22 cellular contexts compared by ENCODE assay signal in genomic region chr6:43942011-43942442, GRCh38.
DNase-seq lines count a peak whose midpoint lies in the region; ATAC-seq, FAIRE-seq and TF ChIP-seq lines count a peak whose summit lies in the region.
"Had no signal": no experiment of that assay in that cellular context is flagged by ENCODE, and none has a peak within 500 bp of the region (broad histone marks: within the 10 kb centered on the region; RNA-seq: fewer than 3 reads in every experiment).

No MANE protein-coding gene starts in this region.

- 0 out of 2 replicates have a peak overlapping the region, but pooled peaks have one; percentile 53 for H2BK20ac ChIP-seq in H1 (ENCODE audit: low read length)

- H3K9me3 ChIP-seq in H1 (ENCODE audit: insufficient read depth in 2 of 2, low read depth in 1 of 2, low read length in 1 of 2) (no peaks in the 10 kb centered on the region), smooth muscle cell (replicated peaks; ENCODE audit: low read depth) (no peaks in the 10 kb centered on the region)

- H3K27ac ChIP-seq in H1 (ENCODE audit: low read depth, low read length) (no peak overlapping the region), smooth muscle cell (ENCODE audit: low read depth) (no peak overlapping the region), foreskin keratinocyte (no peak overlapping the region)
- H3K27ac ChIP-seq: C4-2B, gastroesophageal sphincter had no signal

- H3K4me1 ChIP-seq in H1 (replicated peaks in 1 of 4; ENCODE audit: control insufficient read depth in 3 of 4, insufficient read depth in 4 of 4, low read length in 3 of 4) = peaks cover 0 to 6% (median 0%) of the 10 kb centered on the region in 4 experiments; a peak in 3 of 7 replicates
- peaks cover 10% of the 10 kb centered on the region for H3K4me1 ChIP-seq in smooth muscle cell (ENCODE audit: low read depth)
- no peaks in the 10 kb centered on the region for H3K4me1 ChIP-seq in foreskin keratinocyte
- H3K4me1 ChIP-seq: gastroesophageal sphincter had no signal

- peak overlapping the region; percentile 13; the same call in 1 of the 2 replicates for H3K18ac ChIP-seq in H1 (ENCODE audit: extremely low read depth, low read length)

- H3K4me3 ChIP-seq in H1 (ENCODE audit: extremely low read depth in 1 of 4, insufficient read depth in 2 of 4, low read depth in 3 of 4, low read length in 4 of 4) (no peak overlapping the region), smooth muscle cell (no peak overlapping the region)
- H3K4me3 ChIP-seq: gastroesophageal sphincter, GM12878 had no signal

- H2BK12ac ChIP-seq in H1 (ENCODE audit: low read depth, low read length) = no peak overlapping the region

- no peak overlapping the region for H4K8ac ChIP-seq in H1 (ENCODE audit: extremely low read depth, insufficient read depth, low read length)

- no peak overlapping the region for H2BK5ac ChIP-seq in H1 (ENCODE audit: low read depth, low read length)

- no peak for TF ChIP-seq POLR2A in H1 (IDR thresholded peaks at IDR 0.05; ENCODE audit: control extremely low read depth in 1 of 2, low read depth in 2 of 2, low read length in 2 of 2)

- H2AK5ac ChIP-seq in H1 (ENCODE audit: low read depth, low read length) = no peak overlapping the region

- H3K4ac ChIP-seq in H1 (replicated peaks; ENCODE audit: insufficient read length, low read depth, low read length) = no peak overlapping the region

- H2AFZ ChIP-seq in H1 (ENCODE audit: low read length) (0 out of 2 replicates have a peak overlapping the region, but pooled peaks have one; percentile 20), smooth muscle cell (ENCODE audit: low read depth) (no peak overlapping the region)

- no peak overlapping the region for H2BK120ac ChIP-seq in H1 (replicated peaks; ENCODE audit: low read depth, low read length)

- no peaks in the 10 kb centered on the region for H3K27me3 ChIP-seq in H1 (replicated peaks in 1 of 4; ENCODE audit: control insufficient read depth in 3 of 4, extremely low read depth in 1 of 4, insufficient read depth in 3 of 4, low read length in 3 of 4)
- H3K27me3 ChIP-seq in smooth muscle cell (ENCODE audit: low read depth) = no peaks in the 10 kb centered on the region
- peaks cover 9% of the 10 kb centered on the region for H3K27me3 ChIP-seq in foreskin keratinocyte
- H3K27me3 ChIP-seq: gastroesophageal sphincter had no signal

- H3K36me3 ChIP-seq in H1 (ENCODE audit: control insufficient read depth in 2 of 4, insufficient read depth in 4 of 4, low read length in 3 of 4) (no peaks in the 10 kb centered on the region), smooth muscle cell (ENCODE audit: low read depth) (no peaks in the 10 kb centered on the region)
- H3K36me3 ChIP-seq: gastroesophageal sphincter had no signal

- no peak overlapping the region for H3K9ac ChIP-seq in H1 (replicated peaks in 1 of 4; ENCODE audit: extremely low read depth in 1 of 4, low read depth in 3 of 4, low read length in 3 of 4)
- no peak overlapping the region for H3K9ac ChIP-seq in smooth muscle cell (ENCODE audit: low read depth)

- FAIRE-seq in H1 (lab: Jason Lieb, UNC) = no peak
- FAIRE-seq: GM12878 had no signal

- no peak overlapping the region for H3K23ac ChIP-seq in H1 (ENCODE audit: insufficient read length)

- ATAC-seq in activated CD4-positive, CD25-positive, alpha-beta regulatory T cell treated with anti-CD3 and anti-CD28 coated beads, Interleukin-2, amount 50 U/mL, for 24 hours = no peak
- no peak for ATAC-seq in foreskin keratinocyte
- ATAC-seq: gastroesophageal sphincter, GM12878, T-helper 17 cell had no signal

- H3K14ac ChIP-seq in H1 (ENCODE audit: insufficient read length) = no peak overlapping the region

- H4K5ac ChIP-seq in H1 (ENCODE audit: insufficient read length, low read depth, low read length) = no peak overlapping the region

- WGBS in H1 (ENCODE audit: extremely low coverage in 1 of 2, insufficient coverage in 1 of 2, insufficient read length in 1 of 2, insufficient replicate concordance in 2 of 2, low coverage in 1 of 2, low lambda C conversion rate in 2 of 2, missing lambda C conversion rate in 1 of 2), 2 experiments = 89% methylated on average over 5 of the region's 5 CpGs; no CpG with 5 or more reads in 1 of the 2 experiments
- WGBS in smooth muscle cell (ENCODE audit: low lambda C conversion rate) = 53% methylated on average over 5 of the region's 5 CpGs

- H3K79me2 ChIP-seq in H1 (ENCODE audit: control insufficient read depth in 1 of 2, insufficient read depth in 2 of 2, low read length in 2 of 2) = no peaks in the 10 kb centered on the region
- no peaks in the 10 kb centered on the region for H3K79me2 ChIP-seq in smooth muscle cell (ENCODE audit: low read depth)

- no peaks in the 10 kb centered on the region for H3F3A ChIP-seq in smooth muscle cell (ENCODE audit: low read depth)

- H2BK15ac ChIP-seq in H1 (ENCODE audit: low read length) = no peak overlapping the region

- TF ChIP-seq RAD21 in H1 (IDR thresholded peaks at IDR 0.05 in 1 of 2, conservative IDR thresholded peaks at IDR 0.05 in 1 of 2; ENCODE audit: low read depth in 2 of 2, low read length in 2 of 2) = no peak

- H3K4me2 ChIP-seq in H1 (ENCODE audit: insufficient read depth in 1 of 2, low read depth in 2 of 2, low read length in 2 of 2) (no peak overlapping the region), smooth muscle cell (peak overlapping the region; percentile 21)

- H4K20me1 ChIP-seq in H1 (replicated peaks in 1 of 2; ENCODE audit: control insufficient read depth in 1 of 2, insufficient read depth in 2 of 2, low read length in 2 of 2) (no peaks in the 10 kb centered on the region), smooth muscle cell (ENCODE audit: low read depth) (no peaks in the 10 kb centered on the region)

- H3K56ac ChIP-seq in H1 (replicated peaks; ENCODE audit: insufficient read length, low read depth, low read length) = no peak overlapping the region

- POLR2A ChIA-PET in H1 (lab: Charles Lee; ENCODE audit: partially characterized antibody) = interaction anchor here (0.6 kb wide), 1 partner anchor 307 kb away, joined by 3 read pairs; no protein-coding TSS in a partner anchor

- no peaks in the 10 kb centered on the region for H3K79me1 ChIP-seq in H1 (ENCODE audit: low read depth, low read length)

- H3K23me2 ChIP-seq in H1 (ENCODE audit: low read depth, low read length) = no peaks in the 10 kb centered on the region

- no peak for TF ChIP-seq CTCF in H1 (IDR thresholded peaks at IDR 0.05; ENCODE audit: control extremely low read depth in 1 of 3, insufficient read depth in 1 of 3, low read depth in 1 of 3, low read length in 3 of 3)
- no peak for TF ChIP-seq CTCF in smooth muscle cell (IDR thresholded peaks at IDR 0.05; ENCODE audit: borderline replicate concordance, insufficient read depth, poor library complexity, severe bottlenecking)
- TF ChIP-seq CTCF in foreskin keratinocyte (conservative IDR thresholded peaks at IDR 0.05) = no peak

- no peak for TF ChIP-seq EP300 in H1 (IDR thresholded peaks at IDR 0.05; ENCODE audit: borderline replicate concordance in 1 of 2, low read depth in 2 of 2, low read length in 2 of 2)

- DNase-seq in activated CD4-positive, CD25-positive, alpha-beta regulatory T cell treated with anti-CD3 and anti-CD28 coated beads, Interleukin-2, amount 50 U/mL, for 72 hours = peak; percentile 4
- peak; percentile 77 for DNase-seq in NCI-H1436 treated with DMSO at 0.1 percent for 48 hours (lab: John Stamatoyannopoulos, UW)
- no peak for DNase-seq in H1 (ENCODE audit: low read depth in 1 of 2, low spot score in 2 of 2)
- DNase-seq in smooth muscle cell (lab: John Stamatoyannopoulos, UW; ENCODE audit: unreplicated experiment) = no peak
- DNase-seq in Kasumi-1 (lab: John Stamatoyannopoulos, UW) = no peak
- no peak for DNase-seq in foreskin keratinocyte
- no peak for DNase-seq in midbrain (lab: John Stamatoyannopoulos, UW)
- DNase-seq: ACHN; activated B cell treated with CpG ODN at 0.5 μM for 24 hours; caudate nucleus; DMS153; erythroblast; MV-4-11; NCI-H2081 treated with DMSO at 0.1 percent for 48 hours; SHP77 treated with DMSO at 0.1 percent for 48 hours; stimulated activated CD4-positive, alpha-beta T cell treated with anti-CD3 and anti-CD28 coated beads, Interleukin-12 subunit alpha, Interleukin-12 subunit beta, amount 100 ng/mL, for 4 hours; substantia nigra had no signal

- no peak overlapping the region for H4K91ac ChIP-seq in H1 (replicated peaks; ENCODE audit: insufficient read length, low read length)

- CTCF ChIA-PET in H1 (lab: Charles Lee; ENCODE audit: partially characterized antibody) = interaction anchor here (0.6 to 12.3 kb wide), 16 partner anchors 10 to 274 kb away, joined by 3 to 142 read pairs (median 4); partner anchors contain the start of gene VEGFA

TF ChIP-seq in H1, 55 proteins besides CTCF, POLR2A, EP300 and RAD21:
- TF ChIP-seq CBX8 (IDR thresholded peaks at IDR 0.05; ENCODE audit: borderline replicate concordance, low read depth, low read length) (no peak), MAFK (IDR thresholded peaks at IDR 0.05; ENCODE audit: low read depth, low read length) (no peak)

Comparison
In these comparisons a context has a peak if more than half of its experiments do, and no peak if none do; other contexts are left out.
1. DNase-seq: peak in activated CD4-positive, CD25-positive, alpha-beta regulatory T cell treated with anti-CD3 and anti-CD28 coated beads, Interleukin-2, amount 50 U/mL, for 72 hours (single experiment) and NCI-H1436 treated with DMSO at 0.1 percent for 48 hours (single experiment); none in H1 (0 of 2), smooth muscle cell (single experiment), Kasumi-1 (0 of 2), foreskin keratinocyte (0 of 2) and midbrain (single experiment).